In genomic region chr15:69954726-69955125, GRCh38 we compare ENCODE assay signal across 22 cellular contexts.
"Had no signal": no experiment of that assay in that cellular context is flagged by ENCODE, and none has a peak within 500 bp of the region (broad histone marks: within the 10 kb centered on the region; RNA-seq: fewer than 3 reads in every experiment).

No MANE protein-coding gene starts in this region.

- H3K27ac ChIP-seq: dorsolateral prefrontal cortex, epithelial cell of prostate, pancreas, sigmoid colon had no signal

- H3K36me3 ChIP-seq: neutrophil, pancreas, sigmoid colon had no signal

- ATAC-seq: activated naive CD8-positive, alpha-beta T cell treated with anti-CD3 and anti-CD28 coated beads, Interleukin-2, amount 50 U/mL, for 24 hours; mucosa of descending colon; pancreas; WTC11 had no signal

- DNase-seq: activated CD4-positive, alpha-beta memory T cell treated with anti-CD3 and anti-CD28 coated beads, Interleukin-2, amount 10 ng/mL, durations not matched to agents 7 days and 5 days; activated CD4-positive, alpha-beta T cell treated with anti-CD3 and anti-CD28 coated beads for 48 hours; activated effector memory CD4-positive, alpha-beta T cell treated with Interleukin-2 at 50 U/mL for 16 hours; activated naive CD4-positive, alpha-beta T cell treated with anti-CD3 and anti-CD28 coated beads, Interleukin-2, amount 10 ng/mL, durations not matched to agents 7 days and 5 days; activated naive CD8-positive, alpha-beta T cell treated with anti-CD3 and anti-CD28 coated beads, Interleukin-2, amount 50 U/mL, for 24 hours; activated T-cell treated with anti-CD3 and anti-CD28 coated beads, Interleukin-2, amount 50 U/mL, for 24 hours; anterior cingulate cortex; central memory CD4-positive, alpha-beta T cell; dorsolateral prefrontal cortex; foreskin fibroblast; mucosa of descending colon; naive B cell; pancreas; sigmoid colon; stimulated activated CD4-positive, alpha-beta T cell treated with anti-CD3 and anti-CD28 coated beads, Interleukin-4, amount 100 ng/mL, for 24 hours; T-helper 2 cell had no signal

- H3K9me3 ChIP-seq: mucosa of descending colon, neutrophil, pancreas, sigmoid colon had no signal

- H3K9me3 Mint-ChIP-seq: activated CD4-positive, alpha-beta memory T cell treated with anti-CD3 and anti-CD28 coated beads, Interleukin-2, amount 10 ng/mL, durations not matched to agents 7 days and 5 days; activated naive CD4-positive, alpha-beta T cell treated with anti-CD3 and anti-CD28 coated beads, Interleukin-2, amount 10 ng/mL, durations not matched to agents 7 days and 5 days; activated naive CD8-positive, alpha-beta T cell treated with anti-CD3 and anti-CD28 coated beads, Interleukin-2, amount 50 U/mL, for 24 hours; activated T-cell treated with anti-CD3 and anti-CD28 coated beads, Interleukin-2, amount 50 U/mL, for 24 hours; brain; memory B cell; naive B cell; stimulated activated effector memory CD8-positive, alpha-beta T cell treated with anti-CD3 and anti-CD28 coated beads, Interleukin-12 subunit alpha, Interleukin-12 subunit beta, amount 100 ng/mL, for 72 hours had no signal

- H3K27ac Mint-ChIP-seq: activated CD4-positive, alpha-beta memory T cell treated with anti-CD3 and anti-CD28 coated beads, Interleukin-2, amount 10 ng/mL, durations not matched to agents 7 days and 5 days; activated naive CD4-positive, alpha-beta T cell treated with anti-CD3 and anti-CD28 coated beads, Interleukin-2, amount 10 ng/mL, durations not matched to agents 7 days and 5 days; activated naive CD8-positive, alpha-beta T cell treated with anti-CD3 and anti-CD28 coated beads, Interleukin-2, amount 50 U/mL, for 24 hours; activated T-cell treated with anti-CD3 and anti-CD28 coated beads, Interleukin-2, amount 50 U/mL, for 24 hours; memory B cell; stimulated activated effector memory CD8-positive, alpha-beta T cell treated with anti-CD3 and anti-CD28 coated beads, Interleukin-12 subunit alpha, Interleukin-12 subunit beta, amount 100 ng/mL, for 72 hours; WTC11 had no signal

- H3K27me3 Mint-ChIP-seq: activated T-cell treated with anti-CD3 and anti-CD28 coated beads, Interleukin-2, amount 50 U/mL, for 24 hours; memory B cell had no signal

- H3K4me1 Mint-ChIP-seq: activated CD4-positive, alpha-beta memory T cell treated with anti-CD3 and anti-CD28 coated beads, Interleukin-2, amount 10 ng/mL, durations not matched to agents 7 days and 5 days; activated naive CD4-positive, alpha-beta T cell treated with anti-CD3 and anti-CD28 coated beads, Interleukin-2, amount 10 ng/mL, durations not matched to agents 7 days and 5 days; stimulated activated effector memory CD8-positive, alpha-beta T cell treated with anti-CD3 and anti-CD28 coated beads, Interleukin-12 subunit alpha, Interleukin-12 subunit beta, amount 100 ng/mL, for 72 hours had no signal

- H3K4me3 ChIP-seq: dorsolateral prefrontal cortex, mucosa of descending colon, pancreas, sigmoid colon had no signal

- H3K4me3 Mint-ChIP-seq: activated CD4-positive, alpha-beta memory T cell treated with anti-CD3 and anti-CD28 coated beads, Interleukin-2, amount 10 ng/mL, durations not matched to agents 7 days and 5 days; activated naive CD4-positive, alpha-beta T cell treated with anti-CD3 and anti-CD28 coated beads, Interleukin-2, amount 10 ng/mL, durations not matched to agents 7 days and 5 days; activated naive CD8-positive, alpha-beta T cell treated with anti-CD3 and anti-CD28 coated beads, Interleukin-2, amount 50 U/mL, for 24 hours; activated T-cell treated with anti-CD3 and anti-CD28 coated beads, Interleukin-2, amount 50 U/mL, for 24 hours; brain; memory B cell; naive B cell; stimulated activated effector memory CD8-positive, alpha-beta T cell treated with anti-CD3 and anti-CD28 coated beads, Interleukin-12 subunit alpha, Interleukin-12 subunit beta, amount 100 ng/mL, for 72 hours; WTC11 had no signal

- H3K36me3 Mint-ChIP-seq: activated naive CD4-positive, alpha-beta T cell treated with anti-CD3 and anti-CD28 coated beads, Interleukin-2, amount 10 ng/mL, durations not matched to agents 7 days and 5 days; brain; memory B cell; naive B cell; stimulated activated effector memory CD8-positive, alpha-beta T cell treated with anti-CD3 and anti-CD28 coated beads, Interleukin-12 subunit alpha, Interleukin-12 subunit beta, amount 100 ng/mL, for 72 hours; WTC11 had no signal

- H3K27me3 ChIP-seq: neutrophil, pancreas had no signal

- H3K4me1 ChIP-seq: pancreas, sigmoid colon had no signal
